15 cellular contexts compared by ENCODE assay signal in the genomic region with DNA sequence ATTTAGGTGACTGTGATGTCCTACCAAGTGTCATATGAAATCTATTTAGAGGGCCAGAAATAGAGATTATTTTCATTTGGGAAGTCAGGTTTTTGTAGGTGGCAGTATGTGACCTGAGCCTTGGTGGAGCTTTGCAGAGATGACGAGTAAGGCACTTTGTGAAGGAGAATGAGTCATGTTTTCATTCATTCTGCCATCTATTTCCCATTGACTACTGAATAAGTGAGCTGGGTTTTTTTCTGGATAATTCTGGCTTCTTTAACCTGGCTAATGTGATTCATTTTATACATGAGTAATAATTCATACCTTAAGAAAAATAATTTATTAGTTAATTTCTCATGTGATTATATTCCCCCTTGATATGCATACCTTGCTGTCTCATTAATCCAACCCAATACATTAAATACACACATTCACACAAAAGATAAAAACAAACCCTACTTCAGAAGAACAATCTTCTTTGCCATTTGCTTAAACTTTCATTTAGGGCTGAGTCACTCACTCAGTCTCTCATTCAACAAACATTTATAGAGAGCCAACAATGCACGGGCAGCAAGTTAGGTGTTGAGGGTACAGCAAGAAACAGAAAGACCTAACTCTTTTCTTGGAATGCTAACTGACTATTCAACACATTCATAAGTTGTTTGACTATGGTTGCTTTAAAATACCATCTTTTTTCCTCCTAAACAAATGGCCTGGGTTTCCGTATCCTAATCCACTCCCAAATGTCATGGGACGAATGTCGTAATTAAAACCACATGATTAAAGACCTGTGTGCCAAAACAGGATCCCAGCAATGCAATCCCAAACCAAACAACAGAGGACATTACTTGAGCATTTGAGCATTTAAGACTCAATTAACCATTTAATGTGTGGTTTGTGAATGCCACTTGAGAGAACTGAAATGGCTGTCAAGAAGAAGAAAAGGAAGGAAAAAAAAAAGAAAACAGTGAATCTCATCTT.
A peak's percentile ranks its signal among the peaks of the same experiment; 100 is the strongest.
DNase-seq lines count a peak whose midpoint lies in the region; ATAC-seq and TF ChIP-seq lines count a peak whose summit lies in the region.
"Had no signal": no experiment of that assay in that cellular context is flagged by ENCODE, and none has a peak within 500 bp of the region (broad histone marks: within the 10 kb centered on the region; RNA-seq: fewer than 3 reads in every experiment).

No MANE protein-coding gene starts in this region.

- TF ChIP-seq POLR2A in transverse colon (IDR thresholded peaks at IDR 0.05), result no peak

- H3K4me1 ChIP-seq in transverse colon, result peaks cover 0 to 11% (median 4%) of the 10 kb centered on the region in 4 donors
- H3K4me1 ChIP-seq: BE2C, left ventricle myocardium inferior had no signal

- H3K9me3 ChIP-seq in transverse colon, result no peaks in the 10 kb centered on the region
- H3K9me3 ChIP-seq: BE2C, left ventricle myocardium inferior had no signal

- H3K4me3 ChIP-seq in transverse colon, result no peak overlapping the region
- no peak overlapping the region for H3K4me3 ChIP-seq in brain microvascular endothelial cell (ENCODE audit: low read depth, low read length)
- H3K4me3 ChIP-seq: left ventricle myocardium inferior had no signal

- CTCF ChIA-PET in GM10248 (lab: Yijun Ruan, JAX), result no interaction called here

- POLR2A ChIA-PET in GM10248 (lab: Yijun Ruan, JAX), result no interaction called here

- H3K27me3 ChIP-seq in transverse colon (no peaks in the 10 kb centered on the region), brain microvascular endothelial cell (replicated peaks) (no peaks in the 10 kb centered on the region)
- H3K27me3 ChIP-seq: BE2C had no signal

- TF ChIP-seq EP300 in transverse colon (IDR thresholded peaks at IDR 0.05; ENCODE audit: low read depth), result no peak

- TF ChIP-seq CTCF in GM10248 (IDR thresholded peaks at IDR 0.05; ENCODE audit: control extremely low read depth, extremely low read depth, low read depth, missing control alignments), result no peak
- no peak for TF ChIP-seq CTCF in transverse colon (IDR thresholded peaks at IDR 0.05)
- TF ChIP-seq CTCF in brain microvascular endothelial cell (IDR thresholded peaks at IDR 0.05; ENCODE audit: low read depth, low read length, missing control alignments), result no peak

- intact Hi-C loops in transverse colon (cut with DNase I; ENCODE audit: low total_unique reads), result no loop called here

- peak; percentile 12 for DNase-seq in Daoy (ENCODE audit: low read depth)
- peak; percentile 17 for DNase-seq in LHCN-M2 (ENCODE audit: low read depth)
- peak; percentile 9 for DNase-seq in dermis blood vessel endothelial cell
- peak; percentile 32 for DNase-seq in left kidney (ENCODE audit: low read depth, low spot score)
- no peak for DNase-seq in GM10248 (ENCODE audit: extremely low spot score)
- no peak for DNase-seq in transverse colon
- DNase-seq in brain microvascular endothelial cell, result no peak
- DNase-seq: activated CD8-positive, alpha-beta T cell treated with anti-CD3 and anti-CD28 coated beads, Interleukin-2, amount 10 ng/mL, durations not matched to agents 7 days and 5 days; BE2C; DMS 273 treated with DMSO at 0.1 percent for 48 hours; H9; left ventricle myocardium inferior; T-cell; WERI-Rb-1 had no signal

- ATAC-seq in HG02970 (IDR thresholded peaks at IDR 0.05; ENCODE audit: low FRiP score, unreplicated experiment), result no peak
- ATAC-seq: activated CD8-positive, alpha-beta T cell treated with anti-CD3 and anti-CD28 coated beads, Interleukin-2, amount 10 ng/mL, durations not matched to agents 7 days and 5 days; T-cell had no signal

- H3K27ac ChIP-seq in transverse colon, result no peak overlapping the region
- H3K27ac ChIP-seq in brain microvascular endothelial cell, result no peak overlapping the region
- H3K27ac ChIP-seq: left ventricle myocardium inferior, WERI-Rb-1 had no signal

- H3K36me3 ChIP-seq in transverse colon (peaks cover 0 to 16% (median 3%) of the 10 kb centered on the region in 4 donors), brain microvascular endothelial cell (replicated peaks) (peaks cover 7% of the 10 kb centered on the region)
- H3K36me3 ChIP-seq: BE2C, WERI-Rb-1 had no signal

- WGBS in transverse colon (ENCODE audit: low coverage in 1 of 2), 2 donors, result 81 to 83% methylated on average over 5 of the region's 5 CpGs

- in situ Hi-C loops in transverse colon (cut with MboI; ENCODE audit: low pct_ligation_motif_present in 1 of 4, low pct_unique_long_range_greater_than_20kb in 1 of 4, low sequenced_read_pairs in 3 of 4), result no loop called here
- in situ Hi-C loops in brain microvascular endothelial cell (cut with HindIII; ENCODE audit: low pct_ligation_motif_present, low sequenced_read_pairs), result no loop called here

Comparison
In these comparisons a context has a peak if more than half of its experiments do, and no peak if none do; other contexts are left out.
1. DNase-seq: peak in Daoy (single experiment), LHCN-M2 (single experiment), dermis blood vessel endothelial cell (single experiment) and left kidney (single experiment); none in GM10248 (single experiment), transverse colon (single experiment) and brain microvascular endothelial cell (single experiment).